1 cellular context compared by ENCODE assay signal in the genomic region with DNA sequence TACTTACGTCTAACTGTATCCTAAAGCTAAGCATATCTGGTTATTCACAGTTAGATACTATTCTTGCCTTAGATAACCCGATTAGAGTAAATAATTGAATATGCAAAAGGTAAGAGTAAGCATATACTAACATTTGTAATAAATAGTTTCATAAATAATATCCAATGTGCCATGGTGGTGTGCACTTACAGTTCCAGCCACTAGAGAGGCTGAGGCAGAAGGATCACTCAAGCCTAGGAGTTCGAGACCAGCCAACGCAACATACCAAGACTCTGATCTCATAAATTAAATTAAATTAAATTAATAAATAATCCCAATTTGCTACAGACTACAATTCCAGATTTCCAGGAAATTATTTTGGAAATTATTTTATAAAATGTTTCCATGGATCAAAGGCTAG.
TF ChIP-seq lines count a peak whose summit lies in the region.

No MANE protein-coding gene starts in this region.

TF ChIP-seq in GM12878, 131 proteins besides CTCF, POLR2A, EP300 and RAD21:
- no peak for TF ChIP-seq CREM (IDR thresholded peaks at IDR 0.05; ENCODE audit: low read depth)
- TF ChIP-seq SMARCA5 (IDR thresholded peaks at IDR 0.05), result no peak
- TF ChIP-seq SREBF1 (IDR thresholded peaks at IDR 0.05; ENCODE audit: low read length), result no peak
TF ChIP-seq in GM12878: peak in this region for 0.
